ENCODE assay signal across 8 cellular contexts in genomic region chr2:202912342-202912804, GRCh38. TPM values are rescaled to one million over a fixed set of nuclear protein-coding genes. Genes with fewer than 3 reads are reported as not detected.
DNase-seq lines count a peak whose midpoint lies in the region; ATAC-seq and TF ChIP-seq lines count a peak whose summit lies in the region.
"Not testable (repeated sequence)": the region's sequence is repeated elsewhere in the genome, so short reads cannot be mapped to it uniquely, and the experiment has no call there.

No MANE protein-coding gene starts in this region.

- not testable (repeated sequence) for H3K9me3 ChIP-seq in SK-N-MC (ENCODE audit: low read depth, low read length); adrenal gland (replicated peaks in 1 of 3); gastroesophageal sphincter; suprapubic skin

- peaks cover 15 to 20% (median 17%) of the 10 kb centered on the region in 3 donors for H3K4me1 Mint-ChIP-seq in naive B cell

- peak overlapping the region; percentile 96; the same call in 1 of the 2 replicates for H3K27ac ChIP-seq in SK-N-MC
- peak overlapping the region in 4 of 5 donors; percentile 51 to 82 (median 70) for H3K27ac ChIP-seq in adrenal gland
- H3K27ac ChIP-seq in gastroesophageal sphincter: peak overlapping the region; percentile 68 to 91 (median 80)
- H3K27ac ChIP-seq in suprapubic skin: peak overlapping the region; percentile 89

- intact Hi-C loops in adrenal gland (cut with DNase I): not testable (repeated sequence)

- H3K27me3 ChIP-seq in GM06990 (replicated peaks; ENCODE audit: control insufficient read depth, insufficient read depth, low read length); adrenal gland; gastroesophageal sphincter; suprapubic skin: not testable (repeated sequence)

- not testable (repeated sequence) for TF ChIP-seq EP300 in gastroesophageal sphincter (IDR thresholded peaks at IDR 0.05); suprapubic skin (IDR thresholded peaks at IDR 0.05)

- peak overlapping the region; percentile 88 to 99 (median 98) for H3K27ac Mint-ChIP-seq in naive B cell

- peaks cover 16 to 34% of the 10 kb centered on the region in 2 donors for H3K4me1 ChIP-seq in adrenal gland (replicated peaks in 1 of 2)
- peaks cover 4 to 30% (median 9%) of the 10 kb centered on the region in 3 donors for H3K4me1 ChIP-seq in gastroesophageal sphincter
- H3K4me1 ChIP-seq in suprapubic skin: peaks cover 21% of the 10 kb centered on the region

- not testable (repeated sequence) for H3K9me3 Mint-ChIP-seq in naive B cell

- not testable (repeated sequence) for H3K36me3 ChIP-seq in GM06990 (ENCODE audit: control insufficient read depth, insufficient read depth, low read length); adrenal gland (replicated peaks in 1 of 2); gastroesophageal sphincter; suprapubic skin
- H3K36me3 ChIP-seq in SK-N-MC (ENCODE audit: insufficient read depth, low read length): peaks cover 24% of the 10 kb centered on the region

- peak overlapping the region; percentile 97 for H3K9ac ChIP-seq in SK-N-MC (ENCODE audit: insufficient read length)

- peak; percentile 9 for DNase-seq in GM06990 (ENCODE audit: extremely low read depth, insufficient read length)
- DNase-seq in SK-N-MC (ENCODE audit: low read depth, low spot score); naive B cell; suprapubic skin (ENCODE audit: low spot score in 2 of 2): not testable (repeated sequence)
- peak in 1 of 7 donors; percentile 27 for DNase-seq in adrenal gland

- H3K27me3 Mint-ChIP-seq in naive B cell: not testable (repeated sequence)

- not testable (repeated sequence) for TF ChIP-seq CTCF in GM06990 (IDR thresholded peaks at IDR 0.05; ENCODE audit: insufficient read depth, low read length, poor library complexity, severe bottlenecking); adrenal gland (IDR thresholded peaks at IDR 0.05); gastroesophageal sphincter (IDR thresholded peaks at IDR 0.05); suprapubic skin (IDR thresholded peaks at IDR 0.05)

- peak overlapping the region; percentile 77 for H3K4me3 ChIP-seq in GM06990 (replicated peaks; ENCODE audit: low read depth, low read length)
- H3K4me3 ChIP-seq in SK-N-MC: peak overlapping the region; percentile 94
- peak overlapping the region in 3 of 4 donors; percentile 9 to 88 (median 60) for H3K4me3 ChIP-seq in adrenal gland
- H3K4me3 ChIP-seq in gastroesophageal sphincter: peak overlapping the region; percentile 65 to 100
- peak overlapping the region; percentile 61 for H3K4me3 ChIP-seq in suprapubic skin

- H3K36me3 Mint-ChIP-seq in naive B cell: not testable (repeated sequence)

- 0% methylated on average over 2 to 9 of the region's 41 CpGs; no CpG with 5 or more reads in 2 of the 4 donors for WGBS in adrenal gland, 4 donors
- WGBS in gastroesophageal sphincter (ENCODE audit: low coverage in 1 of 2), 2 donors: no CpG with 5 or more reads among the region's 41 CpGs
- no CpG with 5 or more reads among the region's 41 CpGs for WGBS in suprapubic skin

- not testable (repeated sequence) for TF ChIP-seq POLR2A in adrenal gland (IDR thresholded peaks at IDR 0.05); gastroesophageal sphincter (IDR thresholded peaks at IDR 0.05); suprapubic skin (IDR thresholded peaks at IDR 0.05)

- ATAC-seq in GM21576 (IDR thresholded peaks at IDR 0.05; ENCODE audit: unreplicated experiment) (peak; percentile 57), HG03196 (IDR thresholded peaks at IDR 0.05; ENCODE audit: unreplicated experiment) (peak; percentile 48), gastroesophageal sphincter (peak; percentile 80), naive B cell (ENCODE audit: low read depth in 2 of 2) (peak; percentile 46 to 52)

- peak overlapping the region; percentile 85 to 100 (median 98) for H3K4me3 Mint-ChIP-seq in naive B cell

RNA-seq across cellular contexts. Expression of gene CARF, which starts 0.3 kb away (rescaled TPM):
- total RNA-seq in adrenal gland (10 to 100 TPM in 5 of 8 donors, 1 to 10 TPM in 3; 6.7 to 27.9 (median 11.0) TPM), gastroesophageal sphincter (10 to 100 TPM in 2 of 4 donors, 1 to 10 TPM in 2; 8.6 to 15.7 (median 9.7) TPM), suprapubic skin (10 to 100 TPM in 2 of 4 donors, 1 to 10 TPM in 2; 6.7 to 20.6 (median 11.1) TPM)
- polyA plus RNA-seq in adrenal gland (1 to 10 TPM; 1.9 to 9.3 (median 2.2) TPM), naive B cell (ENCODE audit: low read depth in 6 of 6) (10 to 100 TPM in 1 of 6 donors, 1 to 10 TPM in 4, under 1 TPM in 1; 0.32 to 10.9 (median 7.2) TPM)

RNA-seq across cellular contexts. Expression of gene WDR12, which starts 0.9 kb away (rescaled TPM):
- total RNA-seq in adrenal gland (10 to 100 TPM; 12.4 to 54.1 (median 38.3) TPM), gastroesophageal sphincter (10 to 100 TPM; 11.2 to 24.4 (median 20.2) TPM), suprapubic skin (10 to 100 TPM; 18.2 to 30.2 (median 26.2) TPM)
- polyA plus RNA-seq in adrenal gland (10 to 100 TPM; 23.8 to 68.7 (median 33.5) TPM), naive B cell (ENCODE audit: low read depth in 6 of 6) (10 to 100 TPM in 5 of 6 donors, 1 to 10 TPM in 1; 7.1 to 18.6 (median 12.8) TPM)

RNA-seq across cellular contexts. Expression of gene ICA1L, which starts 40.8 kb away (rescaled TPM):
- total RNA-seq in adrenal gland (10 to 100 TPM in 3 of 8 donors, 1 to 10 TPM in 5; 7.2 to 17.5 (median 8.2) TPM), gastroesophageal sphincter (10 to 100 TPM; 12.2 to 40.8 (median 28.6) TPM), suprapubic skin (1 to 10 TPM in 3 of 4 donors, under 1 TPM in 1; 0.85 to 4.2 (median 1.2) TPM)
- polyA plus RNA-seq in adrenal gland (10 to 100 TPM in 1 of 3 donors, 1 to 10 TPM in 2; 7.4 to 15.6 (median 9.7) TPM), naive B cell (ENCODE audit: low read depth in 6 of 6) (1 to 10 TPM in 5 of 6 donors, under 1 TPM in 1; 0.89 to 4.8 (median 3.6) TPM)
